In the genomic region with DNA sequence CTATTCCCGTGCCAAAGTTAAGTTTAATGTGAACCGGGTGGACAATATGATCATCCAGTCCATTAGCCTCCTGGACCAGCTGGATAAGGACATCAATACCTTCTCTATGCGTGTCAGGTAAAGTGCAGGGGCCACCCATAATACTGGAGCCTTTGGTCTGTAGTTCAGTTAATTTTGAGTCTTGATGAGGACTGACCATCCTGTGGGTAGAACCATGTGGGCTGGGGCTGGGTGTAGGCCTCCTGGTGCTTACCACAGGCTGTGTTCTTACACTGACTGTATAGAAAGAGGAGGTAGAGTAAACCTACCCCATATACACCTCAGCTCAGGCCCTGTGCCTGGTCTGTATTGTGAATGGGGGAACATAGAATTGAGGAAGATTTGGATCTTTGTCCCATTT, we compare ENCODE assay signal across 12 cellular contexts. TPM values are rescaled to one million over a fixed set of nuclear protein-coding genes. Genes with fewer than 3 reads are reported as not detected.
DNase-seq lines count a peak whose midpoint lies in the region; ATAC-seq and TF ChIP-seq lines count a peak whose summit lies in the region.
"Had no signal": no experiment of that assay in that cellular context is flagged by ENCODE, and none has a peak within 500 bp of the region (broad histone marks: within the 10 kb centered on the region; RNA-seq: fewer than 3 reads in every experiment).

No MANE protein-coding gene starts in this region.

- no peak for TF ChIP-seq CTCF in osteoblast (IDR thresholded peaks at IDR 0.05; ENCODE audit: extremely low read depth, low read depth, low read length)
- no peak for TF ChIP-seq CTCF in gastrocnemius medialis (IDR thresholded peaks at IDR 0.05 in 4 of 5, conservative IDR thresholded peaks at IDR 0.05 in 1 of 5)

- H2AFZ ChIP-seq in osteoblast (ENCODE audit: low read length), result no peak overlapping the region

- intact Hi-C loops in activated CD4-positive, alpha-beta T cell treated with anti-CD3 and anti-CD28 coated beads for 36 hours (cut with DNase I, micrococcal nuclease), result loop anchor here in 1 of 2 experiments (5.0 kb wide), 1 partner anchor 752 kb away; a partner anchor contains a TSS
- intact Hi-C loops in gastrocnemius medialis (cut with DNase I; ENCODE audit: low total_unique reads), result loop anchor here (5.0 to 10.0 kb wide), 3 partner anchors 187 to 553 kb away; a partner anchor contains a TSS

- in situ Hi-C loops in gastrocnemius medialis (cut with MboI; ENCODE audit: low sequenced_read_pairs in 4 of 4), result loop anchor here in 2 of 4 donors (10.0 to 25.0 kb wide), 2 partner anchors 140 to 207 kb away; a partner anchor contains a TSS

- no peak for ATAC-seq in activated CD4-positive, alpha-beta T cell treated with anti-CD3 and anti-CD28 coated beads for 36 hours
- ATAC-seq in central memory CD8-positive, alpha-beta T cell (replicated peaks; ENCODE audit: extremely low read depth, poor library complexity, severe bottlenecking), result no peak
- no peak for ATAC-seq in gastrocnemius medialis
- ATAC-seq: pancreas had no signal

- peak overlapping the region; percentile 100 for H3K4me2 ChIP-seq in osteoblast (ENCODE audit: insufficient read depth, low read length)

- no peaks in the 10 kb centered on the region for H3K27me3 ChIP-seq in NT2/D1 (ENCODE audit: insufficient read depth, insufficient read length)
- no peaks in the 10 kb centered on the region for H3K27me3 ChIP-seq in osteoblast (ENCODE audit: insufficient read depth, low read length)
- no peaks in the 10 kb centered on the region for H3K27me3 ChIP-seq in gastrocnemius medialis
- H3K27me3 ChIP-seq: pancreas, SJSA1, uterus had no signal

- H3K4me3 ChIP-seq in NT2/D1 (ENCODE audit: insufficient read length, low read depth) (peak overlapping the region; percentile 98), osteoblast (ENCODE audit: insufficient read depth, low read length) (no peak overlapping the region), gastrocnemius medialis (no peak overlapping the region)
- H3K4me3 ChIP-seq: uterus had no signal

- POLR2A ChIA-PET in activated CD4-positive, alpha-beta T cell treated with anti-CD3 and anti-CD28 coated beads for 36 hours (lab: Charles Lee), result interaction anchor here (1.0 kb wide), 1 partner anchor 9 kb away, joined by 4 read pairs; a partner anchor contains a TSS

- H3K27ac ChIP-seq in osteoblast (ENCODE audit: low read depth, low read length) (peak overlapping the region; percentile 30), gastrocnemius medialis (no peak overlapping the region)
- H3K27ac ChIP-seq: pancreas, SJSA1, uterus had no signal

- peaks cover 53% of the 10 kb centered on the region for H3K79me2 ChIP-seq in osteoblast (ENCODE audit: insufficient read depth, low read length)

- H3K27me3 Mint-ChIP-seq in activated CD4-positive, alpha-beta T cell treated with anti-CD3 and anti-CD28 coated beads for 36 hours, result no peaks in the 10 kb centered on the region
- no peaks in the 10 kb centered on the region for H3K27me3 Mint-ChIP-seq in central memory CD8-positive, alpha-beta T cell

- CTCF ChIA-PET in activated CD4-positive, alpha-beta T cell treated with anti-CD3 and anti-CD28 coated beads for 36 hours (lab: Charles Lee), result interaction anchor here (1.0 to 1.1 kb wide), 2 partner anchors 9 to 346 kb away, joined by 3 read pairs; a partner anchor contains a TSS

- peak overlapping the region; percentile 87 for H3K4me3 Mint-ChIP-seq in activated CD4-positive, alpha-beta T cell treated with anti-CD3 and anti-CD28 coated beads for 36 hours
- H3K4me3 Mint-ChIP-seq in central memory CD8-positive, alpha-beta T cell, result peak overlapping the region; percentile 86

- peaks cover 4% of the 10 kb centered on the region for H3K4me1 ChIP-seq in NT2/D1 (ENCODE audit: insufficient read depth, insufficient read length)
- peaks cover 22% of the 10 kb centered on the region for H3K4me1 ChIP-seq in osteoblast (ENCODE audit: insufficient read depth, low read length)
- peaks cover 17 to 21% of the 10 kb centered on the region in 2 donors for H3K4me1 ChIP-seq in gastrocnemius medialis

- H3K36me3 Mint-ChIP-seq in activated CD4-positive, alpha-beta T cell treated with anti-CD3 and anti-CD28 coated beads for 36 hours (ENCODE audit: low read depth), result peaks cover 64% of the 10 kb centered on the region
- peaks cover 61% of the 10 kb centered on the region for H3K36me3 Mint-ChIP-seq in central memory CD8-positive, alpha-beta T cell (ENCODE audit: insufficient read depth)

- H4K20me1 ChIP-seq in osteoblast (ENCODE audit: insufficient read depth, low read length), result peaks cover 44% of the 10 kb centered on the region

- H3K4me1 Mint-ChIP-seq in activated CD4-positive, alpha-beta T cell treated with anti-CD3 and anti-CD28 coated beads for 36 hours, result peaks cover 39% of the 10 kb centered on the region
- H3K4me1 Mint-ChIP-seq in central memory CD8-positive, alpha-beta T cell, result peaks cover 25% of the 10 kb centered on the region

- no peaks in the 10 kb centered on the region for H3K9me3 ChIP-seq in NT2/D1 (ENCODE audit: insufficient read depth, low read length)
- no peaks in the 10 kb centered on the region for H3K9me3 ChIP-seq in osteoblast (ENCODE audit: low read depth, low read length)
- H3K9me3 ChIP-seq in gastrocnemius medialis, result no peaks in the 10 kb centered on the region
- H3K9me3 ChIP-seq: pancreas, SJSA1, uterus had no signal

- TF ChIP-seq POLR2A in gastrocnemius medialis (IDR thresholded peaks at IDR 0.05), result no peak

- H3K36me3 ChIP-seq in NT2/D1 (ENCODE audit: insufficient read depth, insufficient read length, low read length) (peaks cover 72% of the 10 kb centered on the region), osteoblast (ENCODE audit: insufficient read depth, low read length) (peaks cover 58% of the 10 kb centered on the region), gastrocnemius medialis (peaks cover 0 to 64% of the 10 kb centered on the region in 2 donors)
- H3K36me3 ChIP-seq: uterus had no signal

- no peak for DNase-seq in activated CD4-positive, alpha-beta T cell treated with anti-CD3 and anti-CD28 coated beads for 36 hours
- DNase-seq in activated CD4-positive, alpha-beta T cell treated with anti-CD3 and anti-CD28 coated beads for 4 hours, result no peak
- DNase-seq in NT2/D1 (ENCODE audit: low read depth, low spot score), result no peak
- DNase-seq in central memory CD8-positive, alpha-beta T cell (ENCODE audit: low spot score in 2 of 2), result no peak
- no peak for DNase-seq in osteoblast (ENCODE audit: insufficient read length, low spot score, missing footprints)
- no peak for DNase-seq in gastrocnemius medialis
- DNase-seq in NCI-H69 (lab: John Stamatoyannopoulos, UW), result no peak
- DNase-seq in activated effector memory CD4-positive, alpha-beta T cell treated with anti-CD3 and anti-CD28 coated beads, Interleukin-2, amount 50 U/mL, for 16 hours, result no peak
- DNase-seq: NCI-H1930, pancreas, uterus had no signal

- H3K9me3 Mint-ChIP-seq in activated CD4-positive, alpha-beta T cell treated with anti-CD3 and anti-CD28 coated beads for 36 hours (ENCODE audit: low read depth), result no peaks in the 10 kb centered on the region
- H3K9me3 Mint-ChIP-seq in central memory CD8-positive, alpha-beta T cell, result no peaks in the 10 kb centered on the region

- H3K9ac ChIP-seq in NT2/D1 (ENCODE audit: insufficient read length, low read depth), result peak overlapping the region; percentile 93

- H3K27ac Mint-ChIP-seq in activated CD4-positive, alpha-beta T cell treated with anti-CD3 and anti-CD28 coated beads for 36 hours, result peak overlapping the region; percentile 89
- H3K27ac Mint-ChIP-seq in central memory CD8-positive, alpha-beta T cell (ENCODE audit: low read depth), result peak overlapping the region; percentile 29

RNA-seq across cellular contexts. Expression of a gene that starts 2.4 kb away (rescaled TPM):
- 100 to 1,000 TPM; 504 to 532 TPM for total RNA-seq in activated CD4-positive, alpha-beta T cell treated with anti-CD3 and anti-CD28 coated beads for 36 hours
- 86.0 and 91.2 TPM in 2 replicates for total RNA-seq in osteoblast
- total RNA-seq in gastrocnemius medialis, result 10 to 100 TPM; 40.7 to 71.0 (median 54.9) TPM

RNA-seq across cellular contexts. Expression of a gene that starts 9.2 kb away (rescaled TPM):
- total RNA-seq in activated CD4-positive, alpha-beta T cell treated with anti-CD3 and anti-CD28 coated beads for 36 hours, result 100 to 1,000 TPM in 1 of 2 experiments, 10 to 100 TPM in 1; 92.4 to 115 TPM
- 67.5 and 71.7 TPM in 2 replicates for total RNA-seq in osteoblast
- 100 to 1,000 TPM in 3 of 4 donors, 10 to 100 TPM in 1; 95.5 to 176 (median 136) TPM for total RNA-seq in gastrocnemius medialis

RNA-seq across cellular contexts. Expression of a gene that starts 37.7 kb away (rescaled TPM):
- total RNA-seq in activated CD4-positive, alpha-beta T cell treated with anti-CD3 and anti-CD28 coated beads for 36 hours, result 1 to 10 TPM; 3.7 to 4.3 TPM
- total RNA-seq in osteoblast, result under 0.01 and 0.29 TPM in 2 replicates
- total RNA-seq in gastrocnemius medialis, result 1 to 10 TPM in 2 of 4 donors, under 1 TPM in 1, not detected in 1; 0.36 to 1.5 (median 1.1) TPM
